Comparison of ENCODE assay signal across 1 cellular context in genomic region chr2:112881217-112882000, GRCh38.
TF ChIP-seq lines count a peak whose summit lies in the region.

No MANE protein-coding gene starts in this region.

TF ChIP-seq in GM23338, 12 proteins besides CTCF, POLR2A, EP300 and RAD21 (continued from another document):
- TF ChIP-seq ZNF462 (CRISPR knock-in tag; IDR thresholded peaks at IDR 0.05): no peak
